In genomic region chr5:32379421-32379820, GRCh38 we compare ENCODE assay signal across 22 cellular contexts.
DNase-seq lines count a peak whose midpoint lies in the region; ATAC-seq, FAIRE-seq and TF ChIP-seq lines count a peak whose summit lies in the region.
"Had no signal": no experiment of that assay in that cellular context is flagged by ENCODE, and none has a peak within 500 bp of the region (broad histone marks: within the 10 kb centered on the region; RNA-seq: fewer than 3 reads in every experiment).

No MANE protein-coding gene starts in this region.

- H3K27ac ChIP-seq in HepG2 (ENCODE audit: extremely low read length, insufficient read depth, low read length), result peak overlapping the region; percentile 11
- H3K27ac ChIP-seq: BLaER1, Peyer's patch had no signal

- no peak overlapping the region for H3K9ac ChIP-seq in HepG2 (ENCODE audit: insufficient read depth, low read depth, low read length)
- H3K9ac ChIP-seq: BLaER1 had no signal

- no peak for FAIRE-seq in HepG2 (lab: Jason Lieb, UNC)
- FAIRE-seq: A204.1, D721Med had no signal

- ATAC-seq in activated T-cell treated with anti-CD3 and anti-CD28 coated beads, Interleukin-2, amount 50 U/mL, for 72 hours (replicated peaks in 1 of 2), result no peak
- no peak for ATAC-seq in T-helper 17 cell
- ATAC-seq in HepG2, result peak; percentile 40; the same call in 1 of the 3 replicates
- ATAC-seq: HCT116, Right ventricle myocardium inferior had no signal

- no peak for TF ChIP-seq POLR2A in HepG2 (IDR thresholded peaks at IDR 0.05; ENCODE audit: insufficient read depth in 1 of 2, low read depth in 2 of 2, low read length in 2 of 2)

- TF ChIP-seq EP300 in HepG2 (IDR thresholded peaks at IDR 0.05; ENCODE audit: low read depth in 2 of 2, low read length in 2 of 2) (no peak), HepG2 (CRISPR knock-in tag; IDR thresholded peaks at IDR 0.05; ENCODE audit: borderline replicate concordance) (no peak)

- TF ChIP-seq CTCF in HepG2 (CRISPR knock-in tag; IDR thresholded peaks at IDR 0.05), result no peak

- CTCF ChIA-PET in HepG2 (lab: Yijun Ruan, JAX; ENCODE audit: low intra/inter-chr PET ratio, low total read pairs), result no interaction called here

- H3K4me1 Mint-ChIP-seq in activated T-cell treated with anti-CD3 and anti-CD28 coated beads, Interleukin-2, amount 50 U/mL, for 72 hours (ENCODE audit: low read depth), result no peaks in the 10 kb centered on the region
- peaks cover 2% of the 10 kb centered on the region for H3K4me1 Mint-ChIP-seq in T-helper 17 cell

- intact Hi-C loops in HepG2 (cut with micrococcal nuclease; ENCODE audit: unreplicated experiment), result no loop called here

- H3K27ac Mint-ChIP-seq in activated T-cell treated with anti-CD3 and anti-CD28 coated beads, Interleukin-2, amount 50 U/mL, for 72 hours, result peak overlapping the region; percentile 84
- H3K27ac Mint-ChIP-seq in T-helper 17 cell, result peak overlapping the region; percentile 39

- DNase-seq in activated T-cell treated with anti-CD3 and anti-CD28 coated beads, Interleukin-2, amount 50 U/mL, for 72 hours, result no peak
- no peak for DNase-seq in activated T-cell treated with anti-CD3 and anti-CD28 coated beads, Interleukin-2, amount 50 U/mL, for 48 hours
- DNase-seq in T-helper 17 cell (no peak), HepG2 (ENCODE audit: low spot score) (no peak), inferior parietal cortex (ENCODE audit: extremely low spot score) (no peak)
- DNase-seq in NK-92 treated with Interleukin-12 subunit alpha and Interleukin-12 subunit beta, amount 100 ng/mL, for 24 hours (lab: John Stamatoyannopoulos, UW), result no peak
- DNase-seq in activated effector memory CD4-positive, alpha-beta T cell treated with Interleukin-2 at 50 U/mL for 16 hours, result no peak
- DNase-seq: CD8-positive, alpha-beta memory T cell; DMS79 treated with DMSO at 0.1 percent for 48 hours; Karpas-422; MG63; NCI-H1092; NCI-H146; NCI-H2081 treated with DMSO at 0.1 percent for 48 hours; NCI-H510A; NCI-H82; Peyer's patch had no signal

- no peak overlapping the region for H3K4me3 Mint-ChIP-seq in activated T-cell treated with anti-CD3 and anti-CD28 coated beads, Interleukin-2, amount 50 U/mL, for 72 hours
- no peak overlapping the region for H3K4me3 Mint-ChIP-seq in T-helper 17 cell
- H3K4me3 Mint-ChIP-seq: CD8-positive, alpha-beta memory T cell had no signal

- POLR2A ChIA-PET in HepG2 (lab: Yijun Ruan, JAX), result no interaction called here

- H3K79me2 ChIP-seq in HepG2 (ENCODE audit: insufficient read depth, low read length), result no peaks in the 10 kb centered on the region

- H3K27me3 Mint-ChIP-seq in activated T-cell treated with anti-CD3 and anti-CD28 coated beads, Interleukin-2, amount 50 U/mL, for 72 hours (ENCODE audit: low read depth), result no peaks in the 10 kb centered on the region
- H3K27me3 Mint-ChIP-seq in T-helper 17 cell, result no peaks in the 10 kb centered on the region

- H4K20me1 ChIP-seq in HepG2 (ENCODE audit: insufficient read depth, low read length), result no peaks in the 10 kb centered on the region

- in situ Hi-C loops in HepG2 (cut with HindIII; ENCODE audit: extremely low pct_ligation_motif_present, low pct_unique_long_range_greater_than_20kb), result no loop called here

- no peak for TF ChIP-seq RAD21 in HepG2 (CRISPR knock-in tag; IDR thresholded peaks at IDR 0.05)

- H2AFZ ChIP-seq in HepG2 (ENCODE audit: low read length), result no peak overlapping the region

- no TSS peak for BruUV-seq in HepG2 (replicated peaks; lab: Mats Ljungman, UMichigan)

- H3K4me2 ChIP-seq in HepG2 (ENCODE audit: low read depth, low read length), result no peak overlapping the region
- H3K4me2 ChIP-seq: BLaER1 had no signal

- no peaks in the 10 kb centered on the region for H3K27me3 ChIP-seq in HepG2 (ENCODE audit: control insufficient read depth in 1 of 2, insufficient read depth in 2 of 2, low read length in 2 of 2)
- H3K27me3 ChIP-seq: BLaER1, MG63, Peyer's patch had no signal

- no peaks in the 10 kb centered on the region for H3K9me3 Mint-ChIP-seq in activated T-cell treated with anti-CD3 and anti-CD28 coated beads, Interleukin-2, amount 50 U/mL, for 72 hours
- H3K9me3 Mint-ChIP-seq: CD8-positive, alpha-beta memory T cell had no signal

- peaks cover under 1 to 32% of the 10 kb centered on the region in 2 donors for H3K36me3 Mint-ChIP-seq in activated T-cell treated with anti-CD3 and anti-CD28 coated beads, Interleukin-2, amount 50 U/mL, for 72 hours (ENCODE audit: insufficient read depth in 2 of 2)
- H3K36me3 Mint-ChIP-seq in T-helper 17 cell (ENCODE audit: low read depth), result peaks cover under 1% of the 10 kb centered on the region

- peaks cover 13% of the 10 kb centered on the region for H3K4me1 ChIP-seq in HepG2 (ENCODE audit: insufficient read depth, low read length)
- H3K4me1 ChIP-seq: BLaER1, Peyer's patch had no signal

- H3K9me3 ChIP-seq in T-helper 17 cell (ENCODE audit: control insufficient read depth, low read length, poor library complexity, severe bottlenecking) (no peaks in the 10 kb centered on the region), HepG2 (ENCODE audit: low read length) (no peaks in the 10 kb centered on the region)
- H3K9me3 ChIP-seq: BLaER1, MG63, Peyer's patch had no signal

- H3K4me3 ChIP-seq in HepG2 (replicated peaks in 1 of 3; ENCODE audit: insufficient read depth in 1 of 3, low read depth in 2 of 3, low read length in 3 of 3), result no peak overlapping the region
- H3K4me3 ChIP-seq: BLaER1, MG63, Peyer's patch had no signal

- peaks cover 6 to 64% of the 10 kb centered on the region in 2 experiments for H3K36me3 ChIP-seq in HepG2 (replicated peaks in 1 of 2; ENCODE audit: control insufficient read depth in 1 of 2, insufficient read depth in 2 of 2, low read length in 2 of 2)

TF ChIP-seq in HepG2, 621 proteins besides CTCF, POLR2A, EP300 and RAD21:
- TF ChIP-seq REPIN1 (CRISPR knock-in tag; IDR thresholded peaks at IDR 0.05; ENCODE audit: borderline replicate concordance, low read depth) (no peak), BCL6 (CRISPR knock-in tag; IDR thresholded peaks at IDR 0.05) (no peak), RXRB (CRISPR knock-in tag; IDR thresholded peaks at IDR 0.05; ENCODE audit: borderline replicate concordance) (no peak), MLX (CRISPR knock-in tag; IDR thresholded peaks at IDR 0.05) (no peak), ZNF30 (CRISPR knock-in tag; IDR thresholded peaks at IDR 0.05) (no peak), KLF15 (CRISPR knock-in tag; IDR thresholded peaks at IDR 0.05; ENCODE audit: borderline replicate concordance) (no peak), HMGA1 (CRISPR knock-in tag; conservative IDR thresholded peaks at IDR 0.05) (no peak), MIXL1 (CRISPR knock-in tag; IDR thresholded peaks at IDR 0.05) (no peak), ZNF496 (CRISPR knock-in tag; IDR thresholded peaks at IDR 0.05; ENCODE audit: insufficient replicate concordance) (no peak), PCBP1 (IDR thresholded peaks at IDR 0.05; ENCODE audit: borderline replicate concordance, low read depth, low read length) (no peak), ZSCAN5A (CRISPR knock-in tag; IDR thresholded peaks at IDR 0.05; ENCODE audit: borderline replicate concordance) (no peak), SNRNP70 (IDR thresholded peaks at IDR 0.05; ENCODE audit: low read depth, low read length) (no peak), FOXP1 (IDR thresholded peaks at IDR 0.05) (no peak), FOXP1 (CRISPR knock-in tag; IDR thresholded peaks at IDR 0.05) (no peak)
